Comparison of ENCODE assay signal across 8 cellular contexts in the genomic region with DNA sequence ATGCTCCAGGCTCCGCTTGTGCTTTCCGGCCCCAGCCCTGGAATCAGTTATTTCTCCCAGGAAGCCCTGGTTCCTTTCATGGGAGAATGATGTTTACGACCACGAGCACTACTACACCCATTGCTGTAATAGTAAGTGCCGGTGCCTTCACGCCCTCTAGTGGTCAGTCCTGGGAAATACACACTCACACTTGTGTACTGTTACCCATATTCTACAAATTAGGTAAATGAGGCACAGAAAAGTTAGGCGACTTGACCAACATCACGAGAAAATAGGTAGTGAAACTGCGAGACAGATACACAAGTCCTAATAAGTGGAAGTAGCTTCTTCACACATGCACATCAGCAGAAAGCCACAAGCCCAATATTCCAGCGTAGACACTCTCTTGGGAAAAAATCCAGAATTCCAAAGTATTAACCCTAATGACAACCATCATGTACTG. TPM values are rescaled to one million over a fixed set of nuclear protein-coding genes. Genes with fewer than 3 reads are reported as not detected.
DNase-seq lines count a peak whose midpoint lies in the region; ATAC-seq and TF ChIP-seq lines count a peak whose summit lies in the region.

No MANE protein-coding gene starts in this region.

- H3K27me3 ChIP-seq in naive thymus-derived CD4-positive, alpha-beta T cell (ENCODE audit: control insufficient read depth in 2 of 2, insufficient read depth in 2 of 2, low read length in 2 of 2) = no peaks in the 10 kb centered on the region

- peak; percentile 93 for ATAC-seq in naive thymus-derived CD4-positive, alpha-beta T cell
- peak; percentile 91 for ATAC-seq in stimulated activated memory B cell treated with anti-CD40 and anti-IgM and Interleukin-4, amounts not matched to agents 10 μg/mL and 1 μg/mL and 100 μg/mL, for 72 hours
- ATAC-seq in GM18861 (IDR thresholded peaks at IDR 0.05; ENCODE audit: unreplicated experiment) = no peak

- no peaks in the 10 kb centered on the region for H3K9me3 ChIP-seq in OCI-LY7 (ENCODE audit: low read length)
- no peaks in the 10 kb centered on the region for H3K9me3 ChIP-seq in naive thymus-derived CD4-positive, alpha-beta T cell (ENCODE audit: control insufficient read depth in 2 of 3, low read length in 3 of 3)

- H3K4me1 ChIP-seq in OCI-LY7 (ENCODE audit: insufficient read depth, low read length, poor library complexity, severe bottlenecking) = peaks cover 10% of the 10 kb centered on the region
- H3K4me1 ChIP-seq in naive thymus-derived CD4-positive, alpha-beta T cell (ENCODE audit: control insufficient read depth in 2 of 2, insufficient read depth in 2 of 2, low read length in 2 of 2) = no peaks in the 10 kb centered on the region

- peak; percentile 99 for TF ChIP-seq CTCF in OCI-LY7 (conservative IDR thresholded peaks at IDR 0.05; ENCODE audit: low read length)

- no peak overlapping the region for H3K27ac ChIP-seq in OCI-LY7 (ENCODE audit: low read depth, low read length, poor library complexity, severe bottlenecking)
- H3K27ac ChIP-seq in naive thymus-derived CD4-positive, alpha-beta T cell (ENCODE audit: low read depth, low read length) = no peak overlapping the region

- DNase-seq in DMS79 treated with DMSO at 0.1 percent for 48 hours (lab: John Stamatoyannopoulos, UW) (peak; percentile 68), HT-29 (ENCODE audit: low spot score) (peak; percentile 91), OCI-LY7 (ENCODE audit: low spot score) (peak; percentile 81), erythroblast (lab: John Stamatoyannopoulos, UW) (peak; percentile 62 to 80)
- peak; percentile 75 for DNase-seq in activated CD8-positive, alpha-beta memory T cell treated with anti-CD3 and anti-CD28 coated beads, Interleukin-2, amount 50 U/mL, for 4 hours
- DNase-seq in naive thymus-derived CD4-positive, alpha-beta T cell = peak; percentile 35 to 77 (median 69)

- no peaks in the 10 kb centered on the region for H3K36me3 ChIP-seq in OCI-LY7 (ENCODE audit: insufficient read depth, low read length)
- no peaks in the 10 kb centered on the region for H3K36me3 ChIP-seq in naive thymus-derived CD4-positive, alpha-beta T cell (ENCODE audit: control insufficient read depth in 2 of 3, insufficient read depth in 3 of 3, low read length in 3 of 3)

- H2AFZ ChIP-seq in OCI-LY7 (ENCODE audit: low read length) = no peak overlapping the region

- peak overlapping the region in 3 of 10 donors; percentile 10 to 78 (median 19) for H3K4me3 Mint-ChIP-seq in naive thymus-derived CD4-positive, alpha-beta T cell
- peak overlapping the region; percentile 68 for H3K4me3 Mint-ChIP-seq in stimulated activated memory B cell treated with anti-CD40 and anti-IgM and Interleukin-4, amounts not matched to agents 10 μg/mL and 1 μg/mL and 100 μg/mL, for 72 hours

- H4K20me1 ChIP-seq in OCI-LY7 (ENCODE audit: insufficient read depth, low read length) = no peaks in the 10 kb centered on the region

- peaks cover 0 to 38% (median 9%) of the 10 kb centered on the region in 5 donors for H3K27me3 Mint-ChIP-seq in naive thymus-derived CD4-positive, alpha-beta T cell
- peaks cover 8% of the 10 kb centered on the region for H3K27me3 Mint-ChIP-seq in stimulated activated memory B cell treated with anti-CD40 and anti-IgM and Interleukin-4, amounts not matched to agents 10 μg/mL and 1 μg/mL and 100 μg/mL, for 72 hours

- no peaks in the 10 kb centered on the region for H3K79me2 ChIP-seq in OCI-LY7 (ENCODE audit: insufficient read depth, low read depth, low read length)

- CTCF ChIA-PET in OCI-LY7 (lab: Charles Lee; ENCODE audit: unreplicated experiment) = no interaction called here
- CTCF ChIA-PET in naive thymus-derived CD4-positive, alpha-beta T cell (lab: Charles Lee) = interaction anchor here (0.8 to 5.0 kb wide), 9 partner anchors 17 to 233 kb away, joined by 3 to 25 read pairs (median 4); no protein-coding TSS in a partner anchor

- H3K36me3 Mint-ChIP-seq in naive thymus-derived CD4-positive, alpha-beta T cell = peaks cover 0 to 2% (median 0%) of the 10 kb centered on the region in 5 donors
- H3K36me3 Mint-ChIP-seq in stimulated activated memory B cell treated with anti-CD40 and anti-IgM and Interleukin-4, amounts not matched to agents 10 μg/mL and 1 μg/mL and 100 μg/mL, for 72 hours = no peaks in the 10 kb centered on the region

- POLR2A ChIA-PET in OCI-LY7 (lab: Charles Lee) = interaction anchor here (0.6 kb wide), 1 partner anchor 57 kb away, joined by 3 read pairs; no protein-coding TSS in a partner anchor
- POLR2A ChIA-PET in naive thymus-derived CD4-positive, alpha-beta T cell (lab: Charles Lee) = interaction anchor here (1.0 to 1.2 kb wide), 2 partner anchors 34 to 38 kb away, joined by 3 to 4 read pairs; no protein-coding TSS in a partner anchor

- H3K9me2 ChIP-seq in OCI-LY7 (ENCODE audit: insufficient read depth, low read length) = no peaks in the 10 kb centered on the region

- intact Hi-C loops in OCI-LY7 (cut with micrococcal nuclease; ENCODE audit: unreplicated experiment) = loop anchor here (1.0 to 2.0 kb wide), 2 partner anchors 81 to 148 kb away; no protein-coding TSS in a partner anchor
- intact Hi-C loops in naive thymus-derived CD4-positive, alpha-beta T cell (cut with micrococcal nuclease) = loop anchor here (1.0 to 5.0 kb wide), 4 partner anchors 35 to 395 kb away; no protein-coding TSS in a partner anchor

- no peak overlapping the region for H3K4me3 ChIP-seq in OCI-LY7 (ENCODE audit: low read depth, low read length, poor library complexity, severe bottlenecking)
- no peak overlapping the region for H3K4me3 ChIP-seq in naive thymus-derived CD4-positive, alpha-beta T cell (ENCODE audit: low read length)

- no peak overlapping the region for H3K4me2 ChIP-seq in OCI-LY7 (ENCODE audit: low read length)

- no TSS peak for BruUV-seq in OCI-LY7 (replicated peaks; lab: Mats Ljungman, UMichigan)

- H3K9me3 Mint-ChIP-seq in naive thymus-derived CD4-positive, alpha-beta T cell = no peaks in the 10 kb centered on the region
- no peaks in the 10 kb centered on the region for H3K9me3 Mint-ChIP-seq in stimulated activated memory B cell treated with anti-CD40 and anti-IgM and Interleukin-4, amounts not matched to agents 10 μg/mL and 1 μg/mL and 100 μg/mL, for 72 hours

- peaks cover 9 to 17% (median 12%) of the 10 kb centered on the region in 7 donors for H3K4me1 Mint-ChIP-seq in naive thymus-derived CD4-positive, alpha-beta T cell
- peaks cover 19% of the 10 kb centered on the region for H3K4me1 Mint-ChIP-seq in stimulated activated memory B cell treated with anti-CD40 and anti-IgM and Interleukin-4, amounts not matched to agents 10 μg/mL and 1 μg/mL and 100 μg/mL, for 72 hours

- H3K27ac Mint-ChIP-seq in naive thymus-derived CD4-positive, alpha-beta T cell = peak overlapping the region in 1 of 9 donors; percentile 17
- peak overlapping the region; percentile 33 for H3K27ac Mint-ChIP-seq in stimulated activated memory B cell treated with anti-CD40 and anti-IgM and Interleukin-4, amounts not matched to agents 10 μg/mL and 1 μg/mL and 100 μg/mL, for 72 hours

- no peak for TF ChIP-seq POLR2A in erythroblast (IDR thresholded peaks at IDR 0.05; ENCODE audit: low read length)

RNA-seq across cellular contexts. Expression of a gene that starts 21.7 kb away (rescaled TPM):
- total RNA-seq in HT-29 (2014; rRNA removed; shearing (Covaris generic)) = not detected in 2 replicates
- 25.9 and 40.8 TPM in 2 replicates for total RNA-seq in OCI-LY7 (2014; rRNA removed; shearing (Covaris generic))
- total RNA-seq in OCI-LY7 (2022) = 52.5 and 56.0 TPM in 2 replicates
- 10 to 100 TPM; 40.1 to 64.5 (median 50.0) TPM for total RNA-seq in naive thymus-derived CD4-positive, alpha-beta T cell
- 10 to 100 TPM; 27.7 to 43.6 TPM for polyA plus RNA-seq in naive thymus-derived CD4-positive, alpha-beta T cell

RNA-seq across cellular contexts. Expression of a gene that starts 29.3 kb away (rescaled TPM):
- not detected in 2 replicates for total RNA-seq in HT-29 (2014; rRNA removed; shearing (Covaris generic))
- total RNA-seq in OCI-LY7 (2014; rRNA removed; shearing (Covaris generic)) = not detected in 2 replicates
- total RNA-seq in OCI-LY7 (2022) = not detected in 2 replicates
- 1 to 10 TPM in 2 of 5 experiments, under 1 TPM in 1, not detected in 2; 0.60 to 1.5 (median 1.1) TPM for total RNA-seq in naive thymus-derived CD4-positive, alpha-beta T cell
- not detected for polyA plus RNA-seq in naive thymus-derived CD4-positive, alpha-beta T cell

Comparison
In these comparisons a context has a peak if more than half of its experiments do, and no peak if none do; other contexts are left out.
1. RNA of a gene that starts 21.7 kb away (total RNA-seq): 25.9 to 56.0 TPM in OCI-LY7 and 40.1 to 64.5 TPM in naive thymus-derived CD4-positive, alpha-beta T cell; not detected in HT-29; every median in the first group is over 10 times any median in the second.
2. Peak in every context shown above with its lines, with median percentiles within 50 percentile points of each other: DNase-seq.